In the genomic region with DNA sequence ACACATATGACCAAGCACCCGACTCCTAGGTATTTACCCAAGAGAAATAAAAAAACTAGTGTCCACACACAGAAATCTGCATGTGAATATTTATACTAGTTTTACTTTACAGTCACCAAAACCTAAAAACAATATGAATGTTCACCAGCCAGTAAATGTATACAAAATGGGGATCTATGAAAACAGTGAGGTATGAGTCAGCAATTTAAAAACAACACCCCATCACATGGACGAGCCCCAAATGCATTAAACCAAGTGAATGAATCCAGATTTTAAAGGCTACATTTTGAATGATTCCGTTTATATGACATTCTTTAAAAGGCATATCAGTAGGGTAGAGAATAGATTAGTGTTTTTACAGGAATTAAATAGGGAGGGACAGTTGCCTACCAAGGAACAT, we compare ENCODE assay signal across 2 cellular contexts.
TF ChIP-seq lines count a peak whose summit lies in the region.

No MANE protein-coding gene starts in this region.

TF ChIP-seq in A549, 52 proteins besides CTCF, POLR2A, EP300 and RAD21:
- TF ChIP-seq ZSCAN20 (CRISPR knock-in tag; IDR thresholded peaks at IDR 0.05): no peak
- peak; percentile 68 for TF ChIP-seq NFE2L2 (conservative IDR thresholded peaks at IDR 0.05; ENCODE audit: low read length)
- peak; percentile 91 for TF ChIP-seq MAFK (IDR thresholded peaks at IDR 0.05; ENCODE audit: partially characterized antibody)

TF ChIP-seq in IMR-90, 13 proteins besides CTCF, POLR2A, EP300 and RAD21:
- TF ChIP-seq BHLHE40 (IDR thresholded peaks at IDR 0.05; ENCODE audit: low read depth, low read length) (no peak), MAFK (IDR thresholded peaks at IDR 0.05; ENCODE audit: low read depth, low read length) (peak; percentile 69), RCOR1 (IDR thresholded peaks at IDR 0.05; ENCODE audit: insufficient replicate concordance, low read length) (no peak), NFE2L2 (IDR thresholded peaks at IDR 0.05; ENCODE audit: low read depth, low read length) (peak; percentile 82), MAZ (IDR thresholded peaks at IDR 0.05; ENCODE audit: borderline replicate concordance, low read depth, low read length) (no peak), CHD1 (IDR thresholded peaks at IDR 0.05; ENCODE audit: low read depth, low read length) (no peak)
- TF ChIP-seq, protein P1, sequence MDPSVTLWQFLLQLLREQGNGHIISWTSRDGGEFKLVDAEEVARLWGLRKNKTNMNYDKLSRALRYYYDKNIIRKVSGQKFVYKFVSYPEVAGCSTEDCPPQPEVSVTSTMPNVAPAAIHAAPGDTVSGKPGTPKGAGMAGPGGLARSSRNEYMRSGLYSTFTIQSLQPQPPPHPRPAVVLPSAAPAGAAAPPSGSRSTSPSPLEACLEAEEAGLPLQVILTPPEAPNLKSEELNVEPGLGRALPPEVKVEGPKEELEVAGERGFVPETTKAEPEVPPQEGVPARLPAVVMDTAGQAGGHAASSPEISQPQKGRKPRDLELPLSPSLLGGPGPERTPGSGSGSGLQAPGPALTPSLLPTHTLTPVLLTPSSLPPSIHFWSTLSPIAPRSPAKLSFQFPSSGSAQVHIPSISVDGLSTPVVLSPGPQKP (IDR thresholded peaks at IDR 0.05; ENCODE audit: borderline replicate concordance, low read depth, low read length): no peak
